ENCODE assay signal across 8 cellular contexts in genomic region chr2:10303174-10303633, GRCh38. TPM values are rescaled to one million over a fixed set of nuclear protein-coding genes. Genes with fewer than 3 reads are reported as not detected.
A peak's percentile ranks its signal among the peaks of the same experiment; 100 is the strongest.
DNase-seq lines count a peak whose midpoint lies in the region; ATAC-seq and TF ChIP-seq lines count a peak whose summit lies in the region.

No MANE protein-coding gene starts in this region.

- peaks cover 60% of the 10 kb centered on the region for H3K4me1 Mint-ChIP-seq in activated CD4-positive, alpha-beta T cell treated with anti-CD3 and anti-CD28 coated beads, Interleukin-2, amount 10 ng/mL, durations not matched to agents 24 days and 14 days

- H3K4me1 ChIP-seq in trophoblast cell (ENCODE audit: control insufficient read depth in 1 of 2, insufficient read depth in 2 of 2, low read length in 2 of 2), result peaks cover 15 to 17% of the 10 kb centered on the region in 2 experiments

- H4K12ac ChIP-seq in trophoblast cell (ENCODE audit: low read depth, low read length), result no peak overlapping the region

- no peak overlapping the region for H2BK120ac ChIP-seq in trophoblast cell (ENCODE audit: insufficient read depth, low read length, poor library complexity)

- peaks cover 6% of the 10 kb centered on the region for H3K36me3 Mint-ChIP-seq in activated CD4-positive, alpha-beta T cell treated with anti-CD3 and anti-CD28 coated beads, Interleukin-2, amount 10 ng/mL, durations not matched to agents 24 days and 14 days (ENCODE audit: low read depth)

- peaks cover 13% of the 10 kb centered on the region for H3K79me1 ChIP-seq in trophoblast cell (ENCODE audit: low read length)

- peak overlapping the region; percentile 31 for H4K91ac ChIP-seq in trophoblast cell (ENCODE audit: low read depth, low read length)

- H3K9me3 Mint-ChIP-seq in activated CD4-positive, alpha-beta T cell treated with anti-CD3 and anti-CD28 coated beads, Interleukin-2, amount 10 ng/mL, durations not matched to agents 24 days and 14 days, result peaks cover 4% of the 10 kb centered on the region

- peak overlapping the region; percentile 26 for H4K8ac ChIP-seq in trophoblast cell (ENCODE audit: low read depth, low read length)

- peak overlapping the region; percentile 66 for H2AFZ ChIP-seq in trophoblast cell (ENCODE audit: insufficient read depth, low read length, poor library complexity)

- peaks cover 20% of the 10 kb centered on the region for H3K27me3 ChIP-seq in trophoblast cell (ENCODE audit: insufficient read depth, low read length)

- no peak for TF ChIP-seq CTCF in fibroblast of the aortic adventitia (IDR thresholded peaks at IDR 0.05; ENCODE audit: insufficient read depth, low read length)

- H3K27ac Mint-ChIP-seq in activated CD4-positive, alpha-beta T cell treated with anti-CD3 and anti-CD28 coated beads, Interleukin-2, amount 10 ng/mL, durations not matched to agents 24 days and 14 days, result peak overlapping the region; percentile 87

- intact Hi-C loops in activated CD4-positive, alpha-beta T cell treated with anti-CD3 and anti-CD28 coated beads, Interleukin-2, amount 10 ng/mL, durations not matched to agents 24 days and 14 days (cut with micrococcal nuclease), result loop anchor here (1.0 to 5.0 kb wide), 4 partner anchors 24 to 179 kb away; partner anchors contain the start of gene ODC1

- ATAC-seq in GM18907 (IDR thresholded peaks at IDR 0.05; ENCODE audit: unreplicated experiment) (peak; percentile 5), HG03064 (IDR thresholded peaks at IDR 0.05; ENCODE audit: low read depth, unreplicated experiment) (peak; percentile 6), HG03469 (IDR thresholded peaks at IDR 0.05; ENCODE audit: unreplicated experiment) (no peak)

- H3K14ac ChIP-seq in trophoblast cell (ENCODE audit: low read length), result peak overlapping the region; percentile 36

- H3K23ac ChIP-seq in trophoblast cell (ENCODE audit: low read length), result peak overlapping the region; percentile 80

- H3K79me2 ChIP-seq in trophoblast cell (ENCODE audit: control insufficient read depth, insufficient read depth, low read length, poor library complexity), result peaks cover 9% of the 10 kb centered on the region

- H3K27ac ChIP-seq in trophoblast cell (ENCODE audit: low read depth, low read length), result no peak overlapping the region

- no peak overlapping the region for H2BK5ac ChIP-seq in trophoblast cell (ENCODE audit: low read depth, low read length, poor library complexity)

- H3K9ac ChIP-seq in trophoblast cell (ENCODE audit: low read length), result peak overlapping the region; percentile 81

- H3K27me3 Mint-ChIP-seq in activated CD4-positive, alpha-beta T cell treated with anti-CD3 and anti-CD28 coated beads, Interleukin-2, amount 10 ng/mL, durations not matched to agents 24 days and 14 days, result no peaks in the 10 kb centered on the region

- H3K4me3 ChIP-seq in fibroblast of the aortic adventitia (ENCODE audit: low read depth, low read length) (peak overlapping the region; percentile 83), trophoblast cell (ENCODE audit: low read depth, low read length) (peak overlapping the region; percentile 85)

- no peaks in the 10 kb centered on the region for H3K36me3 ChIP-seq in trophoblast cell (ENCODE audit: control insufficient read depth in 1 of 2, insufficient read depth in 2 of 2, low read length in 2 of 2)

- peak overlapping the region; percentile 99 for H3K4me2 ChIP-seq in trophoblast cell (ENCODE audit: low read length)

- H3K18ac ChIP-seq in trophoblast cell (ENCODE audit: low read length), result peak overlapping the region; percentile 57

- peaks cover 3% of the 10 kb centered on the region for H3K9me3 ChIP-seq in trophoblast cell (ENCODE audit: insufficient read depth, low read depth, low read length)

- H2BK12ac ChIP-seq in trophoblast cell (ENCODE audit: low read length), result no peak overlapping the region

- no peak overlapping the region for H2AK5ac ChIP-seq in trophoblast cell (ENCODE audit: low read length)

- WGBS in trophoblast cell (ENCODE audit: extremely low coverage, insufficient coverage, insufficient read length), result no CpG with 5 or more reads among the region's 42 CpGs

- H3K4me3 Mint-ChIP-seq in activated CD4-positive, alpha-beta T cell treated with anti-CD3 and anti-CD28 coated beads, Interleukin-2, amount 10 ng/mL, durations not matched to agents 24 days and 14 days, result peak overlapping the region; percentile 99

- H3K4ac ChIP-seq in trophoblast cell (ENCODE audit: low read depth, low read length), result peak overlapping the region; percentile 15

- DNase-seq in activated CD4-positive, alpha-beta T cell treated with anti-CD3 and anti-CD28 coated beads, Interleukin-2, amount 10 ng/mL, durations not matched to agents 24 days and 14 days, result peak; percentile 80
- peak; percentile 22 for DNase-seq in fibroblast of the aortic adventitia (ENCODE audit: low read depth)
- no peak for DNase-seq in trophoblast cell
- no peak for DNase-seq in GDM1 (lab: John Stamatoyannopoulos, UW)
- DNase-seq in EL, result no peak

RNA-seq across cellular contexts. Expression of gene HPCAL1, which starts 0.5 kb away (rescaled TPM):
- 77.1 and 82.8 TPM in 2 replicates for total RNA-seq in activated CD4-positive, alpha-beta T cell treated with anti-CD3 and anti-CD28 coated beads, Interleukin-2, amount 10 ng/mL, durations not matched to agents 24 days and 14 days
- total RNA-seq in fibroblast of the aortic adventitia (ENCODE audit: low replicate concordance), result 6.5 and 34.4 TPM in 2 replicates
- polyA plus RNA-seq in trophoblast cell (2013), result 124 and 139 TPM in 2 replicates

Comparison
In these comparisons a context has a peak if more than half of its experiments do, and no peak if none do; other contexts are left out.
1. DNase-seq: peak in activated CD4-positive, alpha-beta T cell treated with anti-CD3 and anti-CD28 coated beads, Interleukin-2, amount 10 ng/mL, durations not matched to agents 24 days and 14 days (single experiment) and fibroblast of the aortic adventitia (single experiment); none in trophoblast cell (0 of 2), GDM1 (single experiment) and EL (single experiment).